24 cellular contexts compared by ENCODE assay signal in the genomic region with DNA sequence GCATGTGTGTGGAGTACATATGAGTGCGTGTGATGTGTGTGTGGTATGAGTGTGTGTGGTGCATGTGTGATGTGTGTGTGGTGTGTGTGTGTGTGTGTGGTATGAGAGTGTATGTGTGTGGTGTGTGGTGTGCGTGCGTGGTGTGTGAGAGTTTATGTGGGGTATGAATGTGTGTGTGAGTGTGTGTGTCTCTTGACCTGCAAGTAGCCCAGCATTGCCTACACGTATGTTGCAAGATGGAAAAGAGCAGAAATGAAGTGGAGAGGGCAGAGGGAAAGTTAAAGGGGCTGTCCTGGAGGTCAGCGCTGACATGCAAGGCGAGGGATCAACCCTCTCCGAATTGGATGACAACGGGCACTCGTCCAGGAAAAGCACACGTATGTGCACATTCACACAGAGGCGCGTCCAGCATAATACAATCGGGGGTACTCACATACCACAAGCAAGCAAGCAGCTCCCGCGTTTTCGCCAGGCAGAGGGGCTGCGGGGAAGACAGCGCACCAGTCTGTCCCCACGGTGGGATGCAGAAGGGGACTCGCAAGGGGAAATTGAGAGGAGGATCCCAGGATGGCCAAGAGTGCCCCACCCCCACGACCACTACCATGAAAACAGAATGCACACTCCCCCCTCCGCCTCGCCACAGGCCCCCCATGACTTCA.
"Had no signal": no experiment of that assay in that cellular context is flagged by ENCODE, and none has a peak within 500 bp of the region (broad histone marks: within the 10 kb centered on the region; RNA-seq: fewer than 3 reads in every experiment).

No MANE protein-coding gene starts in this region.

- H3K27ac ChIP-seq: epithelial cell of prostate, esophagus muscularis mucosa, gastrocnemius medialis, left lung, lower lobe of right lung, ovary, right atrium auricular region, suprapubic skin, thyroid gland, upper lobe of left lung, uterus had no signal

- H3K4me1 Mint-ChIP-seq: immature natural killer cell; memory B cell; stimulated activated effector memory CD8-positive, alpha-beta T cell treated with anti-CD3 and anti-CD28 coated beads, Interleukin-12 subunit alpha, Interleukin-12 subunit beta, amount 100 ng/mL, for 72 hours had no signal

- H3K27me3 ChIP-seq: left lung, ovary, right atrium auricular region, thyroid gland, upper lobe of left lung, uterus had no signal

- H3K27ac Mint-ChIP-seq: dendritic cell treated with granulocyte-macrophage colony-stimulating factor and Interleukin-4, amounts not matched to agents 40 ng/mL and 50 ng/mL, for 4 days; effector memory CD8-positive, alpha-beta T cell; immature natural killer cell; memory B cell; stimulated activated effector memory CD8-positive, alpha-beta T cell treated with anti-CD3 and anti-CD28 coated beads, Interleukin-12 subunit alpha, Interleukin-12 subunit beta, amount 100 ng/mL, for 72 hours had no signal

- H3K27me3 Mint-ChIP-seq: dendritic cell treated with granulocyte-macrophage colony-stimulating factor and Interleukin-4, amounts not matched to agents 40 ng/mL and 50 ng/mL, for 4 days; memory B cell had no signal

- H3K9me3 Mint-ChIP-seq: dendritic cell treated with granulocyte-macrophage colony-stimulating factor and Interleukin-4, amounts not matched to agents 40 ng/mL and 50 ng/mL, for 4 days; effector memory CD8-positive, alpha-beta T cell; immature natural killer cell; memory B cell; stimulated activated effector memory CD8-positive, alpha-beta T cell treated with anti-CD3 and anti-CD28 coated beads, Interleukin-12 subunit alpha, Interleukin-12 subunit beta, amount 100 ng/mL, for 72 hours had no signal

- H3K4me3 Mint-ChIP-seq: dendritic cell treated with granulocyte-macrophage colony-stimulating factor and Interleukin-4, amounts not matched to agents 40 ng/mL and 50 ng/mL, for 4 days; effector memory CD8-positive, alpha-beta T cell; immature natural killer cell; memory B cell; stimulated activated effector memory CD8-positive, alpha-beta T cell treated with anti-CD3 and anti-CD28 coated beads, Interleukin-12 subunit alpha, Interleukin-12 subunit beta, amount 100 ng/mL, for 72 hours had no signal

- H3K9me3 ChIP-seq: esophagus muscularis mucosa, gastrocnemius medialis, left lung, lower lobe of right lung, ovary, right atrium auricular region, suprapubic skin, thyroid gland, upper lobe of left lung, uterus had no signal

- H3K4me3 ChIP-seq: esophagus muscularis mucosa, gastrocnemius medialis, left lung, lower lobe of right lung, ovary, right atrium auricular region, suprapubic skin, thyroid gland, upper lobe of left lung, uterus had no signal

- DNase-seq: effector memory CD8-positive, alpha-beta T cell; gastrocnemius medialis; glutamatergic neuron; immature natural killer cell; left lung; lower lobe of right lung; midbrain; nucleus accumbens; ovary; small intestine; stimulated activated CD4-positive, alpha-beta T cell treated with anti-CD3 and anti-CD28 coated beads, Interleukin-4, amount 100 ng/mL, for 1 hour; stimulated activated CD8-positive, alpha-beta memory T cell treated with anti-CD3 and anti-CD28 coated beads, Interleukin-4, amount 100 ng/mL, for 48 hours; stimulated activated naive CD8-positive, alpha-beta T cell treated with anti-CD3 and anti-CD28 coated beads, Interleukin-15, Interleukin-2, amounts not matched to agents 100 U/mL and 50 U/mL, for 24 hours; thyroid gland; uterus had no signal

- FAIRE-seq: colon, small intestine had no signal

- ATAC-seq: effector memory CD8-positive, alpha-beta T cell; gastrocnemius medialis; left lung; stimulated activated naive CD8-positive, alpha-beta T cell treated with anti-CD3 and anti-CD28 coated beads, Interleukin-15, Interleukin-2, amounts not matched to agents 100 U/mL and 50 U/mL, for 24 hours had no signal

- H3K4me1 ChIP-seq: gastrocnemius medialis, lower lobe of right lung, suprapubic skin, thyroid gland, uterus had no signal

- H3K36me3 Mint-ChIP-seq: immature natural killer cell; memory B cell; stimulated activated effector memory CD8-positive, alpha-beta T cell treated with anti-CD3 and anti-CD28 coated beads, Interleukin-12 subunit alpha, Interleukin-12 subunit beta, amount 100 ng/mL, for 72 hours had no signal

- H3K36me3 ChIP-seq: esophagus muscularis mucosa, gastrocnemius medialis, left lung, lower lobe of right lung, ovary, right atrium auricular region, suprapubic skin, thyroid gland, upper lobe of left lung, uterus had no signal
